In genomic region chr16:88697831-88698693, GRCh38 we compare ENCODE assay signal across 11 cellular contexts. TPM values are rescaled to one million over a fixed set of nuclear protein-coding genes. Genes with fewer than 3 reads are reported as not detected.
DNase-seq lines count a peak whose midpoint lies in the region; ATAC-seq and TF ChIP-seq lines count a peak whose summit lies in the region.
"Had no signal": no experiment of that assay in that cellular context is flagged by ENCODE, and none has a peak within 500 bp of the region (broad histone marks: within the 10 kb centered on the region; RNA-seq: fewer than 3 reads in every experiment).

No MANE protein-coding gene starts in this region.

- peaks cover 11% of the 10 kb centered on the region; the same call in 1 of the 2 replicates for H3K79me2 ChIP-seq in SK-N-SH (ENCODE audit: insufficient read depth)
- H3K79me2 ChIP-seq in HCT116 (ENCODE audit: insufficient read depth, low read length): no peaks in the 10 kb centered on the region; the same call in 1 of the 2 replicates
- no peaks in the 10 kb centered on the region for H3K79me2 ChIP-seq in neural progenitor cell (ENCODE audit: low read depth)

- H3K27me3 ChIP-seq in SK-N-SH (ENCODE audit: insufficient read depth) (no peaks in the 10 kb centered on the region), HCT116 (ENCODE audit: insufficient read depth, low read length) (no peaks in the 10 kb centered on the region), brain microvascular endothelial cell (replicated peaks) (no peaks in the 10 kb centered on the region), neural progenitor cell (no peaks in the 10 kb centered on the region)
- H3K27me3 ChIP-seq: SJSA1 had no signal

- CTCF ChIA-PET in SK-N-SH (lab: Yijun Ruan, JAX): interaction anchor here (0.6 to 1.1 kb wide), 4 partner anchors 11 to 868 kb away, joined by 3 to 4 read pairs (median 3); no protein-coding TSS in a partner anchor
- CTCF ChIA-PET in HCT116 (lab: Charles Lee): interaction anchor here (0.9 kb wide), 1 partner anchor 39 kb away, joined by 3 read pairs; no protein-coding TSS in a partner anchor

- DNase-seq in SK-N-SH (no peak), HCT116 (ENCODE audit: low read depth, low spot score) (no peak), brain microvascular endothelial cell (no peak), neural progenitor cell (ENCODE audit: low spot score) (no peak), coronary artery (ENCODE audit: low spot score) (no peak)
- DNase-seq: posterior cingulate gyrus had no signal

- BruUV-seq in HCT116 (replicated peaks; lab: Mats Ljungman, UMichigan): no TSS peak

- H3K4me1 ChIP-seq in SK-N-SH (ENCODE audit: control insufficient read depth in 1 of 2, insufficient read depth in 2 of 2, low read depth in 1 of 2, low read length in 1 of 2) (peaks cover 0 to 13% of the 10 kb centered on the region in 2 experiments; a peak in 2 of 4 replicates), HCT116 (ENCODE audit: control insufficient read depth in 1 of 2, insufficient read depth in 2 of 2, low read length in 2 of 2) (no peaks in the 10 kb centered on the region), neural progenitor cell (no peaks in the 10 kb centered on the region)

- RAD21 ChIA-PET in HCT116 (lab: Charles Lee; ENCODE audit: low non-redundant PET in 1 of 2, low total read pairs in 2 of 2, uncharacterized antibody in 2 of 2, unreplicated experiment in 2 of 2): no interaction called here

- H3K36me3 Mint-ChIP-seq in neural progenitor cell: no peaks in the 10 kb centered on the region

- H4K20me1 ChIP-seq in SK-N-SH (ENCODE audit: insufficient read depth): no peaks in the 10 kb centered on the region
- no peaks in the 10 kb centered on the region for H4K20me1 ChIP-seq in HCT116 (ENCODE audit: insufficient read depth)
- no peaks in the 10 kb centered on the region for H4K20me1 ChIP-seq in neural progenitor cell (ENCODE audit: low read depth)

- H3K9me3 ChIP-seq in SK-N-SH: no peaks in the 10 kb centered on the region
- no peaks in the 10 kb centered on the region for H3K9me3 ChIP-seq in HCT116 (ENCODE audit: control insufficient read depth in 1 of 2, insufficient read depth in 1 of 2, low read depth in 1 of 2, low read length in 2 of 2)
- no peaks in the 10 kb centered on the region for H3K9me3 ChIP-seq in neural progenitor cell (ENCODE audit: low read depth)
- H3K9me3 ChIP-seq: SJSA1 had no signal

- intact Hi-C loops in HCT116 (cut with micrococcal nuclease): no loop called here

- 93% methylated on average over 28 of the region's 43 CpGs for WGBS in SK-N-SH (ENCODE audit: low lambda C conversion rate)

- H3K9ac ChIP-seq in SK-N-SH: no peak overlapping the region
- no peak overlapping the region for H3K9ac ChIP-seq in HCT116 (ENCODE audit: low read length)
- H3K9ac ChIP-seq in neural progenitor cell: no peak overlapping the region

- peaks cover 0 to 24% of the 10 kb centered on the region in 2 experiments for H3K36me3 ChIP-seq in SK-N-SH (replicated peaks in 1 of 2; ENCODE audit: control insufficient read depth in 1 of 2, insufficient read depth in 2 of 2, low read length in 1 of 2)
- peaks cover 2 to 3% of the 10 kb centered on the region in 2 experiments; a peak in 1 of 4 replicates for H3K36me3 ChIP-seq in HCT116 (ENCODE audit: control insufficient read depth in 1 of 2, insufficient read depth in 2 of 2, low read length in 2 of 2)
- H3K36me3 ChIP-seq in brain microvascular endothelial cell (replicated peaks): peaks cover 25% of the 10 kb centered on the region
- no peaks in the 10 kb centered on the region for H3K36me3 ChIP-seq in neural progenitor cell

- TF ChIP-seq RAD21 in SK-N-SH (IDR thresholded peaks at IDR 0.05; ENCODE audit: low read length) (peak; percentile 22; the same call in 1 of the 2 replicates), HCT116 (IDR thresholded peaks at IDR 0.05; ENCODE audit: low read depth) (no peak)

- no peaks in the 10 kb centered on the region for H3K4me1 Mint-ChIP-seq in neural progenitor cell

- no peak for TF ChIP-seq EP300 in SK-N-SH (IDR thresholded peaks at IDR 0.05; ENCODE audit: borderline replicate concordance in 1 of 2, low read depth in 1 of 2, low read length in 1 of 2)

- no peak overlapping the region for H3K4me3 Mint-ChIP-seq in neural progenitor cell

- no peak for ATAC-seq in SK-N-SH treated with all-trans-retinoic acid at 6 μM for 48 hours
- ATAC-seq in HCT116: peak; percentile 63
- no peak for ATAC-seq in HG03571 (IDR thresholded peaks at IDR 0.05; ENCODE audit: unreplicated experiment)
- no peak for ATAC-seq in HG03196 (IDR thresholded peaks at IDR 0.05; ENCODE audit: unreplicated experiment)

- POLR2A ChIA-PET in SK-N-SH (lab: Yijun Ruan, JAX) (no interaction called here), HCT116 (lab: Charles Lee) (no interaction called here)

- H3K4me3 ChIP-seq in SK-N-SH (ENCODE audit: low read depth in 2 of 2, low read length in 1 of 2) (no peak overlapping the region), HCT116 (replicated peaks in 1 of 2; ENCODE audit: low read depth in 1 of 2, low read length in 2 of 2) (no peak overlapping the region), brain microvascular endothelial cell (ENCODE audit: low read depth, low read length) (no peak overlapping the region), neural progenitor cell (no peak overlapping the region), coronary artery (no peak overlapping the region)
- H3K4me3 ChIP-seq: SJSA1 had no signal

- H3K9me2 ChIP-seq in SK-N-SH: no peaks in the 10 kb centered on the region
- no peaks in the 10 kb centered on the region for H3K9me2 ChIP-seq in HCT116 (ENCODE audit: insufficient read depth)

- H3K27ac ChIP-seq in SK-N-SH (ENCODE audit: low read depth in 2 of 2, low read length in 1 of 2): no peak overlapping the region
- H3K27ac ChIP-seq in HCT116 (ENCODE audit: low read depth, low read length): no peak overlapping the region
- no peak overlapping the region for H3K27ac ChIP-seq in brain microvascular endothelial cell
- H3K27ac ChIP-seq in neural progenitor cell: no peak overlapping the region
- no peak overlapping the region for H3K27ac ChIP-seq in coronary artery
- H3K27ac ChIP-seq: SJSA1 had no signal

- peaks cover 2% of the 10 kb centered on the region for H3K27me3 Mint-ChIP-seq in neural progenitor cell (ENCODE audit: insufficient read depth, low read depth)

- H3K4me2 ChIP-seq in SK-N-SH (no peak overlapping the region), HCT116 (ENCODE audit: low read length) (no peak overlapping the region), neural progenitor cell (no peak overlapping the region)

- TF ChIP-seq CTCF in SK-N-SH (IDR thresholded peaks at IDR 0.05) (peak; percentile 44), HCT116 (IDR thresholded peaks at IDR 0.05 in 2 of 3, conservative IDR thresholded peaks at IDR 0.05 in 1 of 3; ENCODE audit: borderline replicate concordance in 1 of 3, insufficient read depth in 1 of 3, low read depth in 2 of 3, low read length in 2 of 3) (peak in 2 of 3 experiments; percentile 56 to 66; a peak in 4 of 6 replicates), brain microvascular endothelial cell (IDR thresholded peaks at IDR 0.05; ENCODE audit: low read depth, low read length, missing control alignments) (peak; percentile 64), neural progenitor cell (IDR thresholded peaks at IDR 0.05) (peak; percentile 51), coronary artery (IDR thresholded peaks at IDR 0.05) (no peak)

- TF ChIP-seq POLR2A in HCT116 (IDR thresholded peaks at IDR 0.05; ENCODE audit: borderline replicate concordance, extremely low read depth, insufficient read depth, insufficient read length): no peak

- no peak overlapping the region for H3K27ac Mint-ChIP-seq in neural progenitor cell

- H2AFZ ChIP-seq in SK-N-SH (ENCODE audit: low read depth) (no peak overlapping the region), HCT116 (ENCODE audit: low read depth, low read length, poor library complexity, severe bottlenecking) (no peak overlapping the region), neural progenitor cell (replicated peaks) (no peak overlapping the region)

- H3K9me3 Mint-ChIP-seq in neural progenitor cell: no peaks in the 10 kb centered on the region

- in situ Hi-C loops in brain microvascular endothelial cell (cut with HindIII; ENCODE audit: low pct_ligation_motif_present, low sequenced_read_pairs): no loop called here

- H3F3A ChIP-seq in SK-N-SH (replicated peaks; ENCODE audit: insufficient read depth) (no peaks in the 10 kb centered on the region), neural progenitor cell (ENCODE audit: low read depth) (no peaks in the 10 kb centered on the region)

TF ChIP-seq in SK-N-SH, 30 proteins besides CTCF, POLR2A, EP300 and RAD21:
- TF ChIP-seq JUND (IDR thresholded peaks at IDR 0.05): no peak

RNA-seq across cellular contexts. Expression of gene RNF166, which starts 8.1 kb away (rescaled TPM):
- polyA plus RNA-seq in SK-N-SH (2012; rRNA removed): 17.0 and 17.2 TPM in 2 replicates
- 7.5 and 11.2 TPM in 2 replicates for polyA plus RNA-seq in SK-N-SH (2012; cell fraction: cytosol; rRNA removed)
- polyA plus RNA-seq in SK-N-SH (2012; cell fraction: nucleus; rRNA removed): 29.1 and 45.4 TPM in 2 replicates
- total RNA-seq in HCT116 (2021; ENCODE audit: unreplicated experiment) (39.4 TPM), neural progenitor cell (ENCODE audit: low replicate concordance) (11.1 and 30.1 TPM in 2 replicates)
- polyA plus RNA-seq in HCT116 (2012): 21.5 and 22.1 TPM in 2 replicates

RNA-seq across cellular contexts. Expression of gene CTU2, which starts 8.2 kb away (rescaled TPM):
- polyA plus RNA-seq in SK-N-SH (2012; rRNA removed): 16.2 and 16.5 TPM in 2 replicates
- polyA plus RNA-seq in SK-N-SH (2012; cell fraction: cytosol; rRNA removed): 6.3 and 9.8 TPM in 2 replicates
- polyA plus RNA-seq in SK-N-SH (2012; cell fraction: nucleus; rRNA removed): 32.4 and 41.1 TPM in 2 replicates
- 71.3 TPM for total RNA-seq in HCT116 (2021; ENCODE audit: unreplicated experiment)
- polyA plus RNA-seq in HCT116 (2012): 40.4 and 63.0 TPM in 2 replicates
- 4.7 and 11.0 TPM in 2 replicates for total RNA-seq in neural progenitor cell (ENCODE audit: low replicate concordance)

RNA-seq across cellular contexts. Expression of gene SNAI3, which starts 11.8 kb away (rescaled TPM):
- polyA plus RNA-seq in SK-N-SH (2012; rRNA removed): 0.03 and 0.18 TPM in 2 replicates
- polyA plus RNA-seq in SK-N-SH (2012; cell fraction: cytosol; rRNA removed): 0.06 and 0.09 TPM in 2 replicates
- 0.24 and 0.32 TPM in 2 replicates for polyA plus RNA-seq in SK-N-SH (2012; cell fraction: nucleus; rRNA removed)
- 2.2 TPM for total RNA-seq in HCT116 (2021; ENCODE audit: unreplicated experiment)
- polyA plus RNA-seq in HCT116 (2012): 1.8 and 2.3 TPM in 2 replicates
- total RNA-seq in neural progenitor cell (ENCODE audit: low replicate concordance): 0.71 TPM in 1 of 2 replicates, not detected in the other
- total RNA-seq: frontal cortex had no signal

RNA-seq across cellular contexts. Expression of gene MVD, which starts 35.2 kb away (rescaled TPM):
- 14.7 and 15.7 TPM in 2 replicates for polyA plus RNA-seq in SK-N-SH (2012; rRNA removed)
- polyA plus RNA-seq in SK-N-SH (2012; cell fraction: cytosol; rRNA removed): 4.4 and 8.4 TPM in 2 replicates
- polyA plus RNA-seq in SK-N-SH (2012; cell fraction: nucleus; rRNA removed): 42.1 and 57.2 TPM in 2 replicates
- 119 TPM for total RNA-seq in HCT116 (2021; ENCODE audit: unreplicated experiment)
- 97.0 and 141 TPM in 2 replicates for polyA plus RNA-seq in HCT116 (2012)
- total RNA-seq in neural progenitor cell (ENCODE audit: low replicate concordance): 12.7 and 53.7 TPM in 2 replicates

RNA-seq across cellular contexts. Expression of gene CYBA, which starts 47.2 kb away (rescaled TPM):
- 116 and 176 TPM in 2 replicates for polyA plus RNA-seq in SK-N-SH (2012; rRNA removed)
- polyA plus RNA-seq in SK-N-SH (2012; cell fraction: cytosol; rRNA removed): 60.0 and 85.5 TPM in 2 replicates
- polyA plus RNA-seq in SK-N-SH (2012; cell fraction: nucleus; rRNA removed): 142 and 154 TPM in 2 replicates
- total RNA-seq in HCT116 (2021; ENCODE audit: unreplicated experiment) (321 TPM), neural progenitor cell (ENCODE audit: low replicate concordance) (29.9 and 101 TPM in 2 replicates)
- 329 and 359 TPM in 2 replicates for polyA plus RNA-seq in HCT116 (2012)
- total RNA-seq: SJSA1 had no signal
